In the genomic region with DNA sequence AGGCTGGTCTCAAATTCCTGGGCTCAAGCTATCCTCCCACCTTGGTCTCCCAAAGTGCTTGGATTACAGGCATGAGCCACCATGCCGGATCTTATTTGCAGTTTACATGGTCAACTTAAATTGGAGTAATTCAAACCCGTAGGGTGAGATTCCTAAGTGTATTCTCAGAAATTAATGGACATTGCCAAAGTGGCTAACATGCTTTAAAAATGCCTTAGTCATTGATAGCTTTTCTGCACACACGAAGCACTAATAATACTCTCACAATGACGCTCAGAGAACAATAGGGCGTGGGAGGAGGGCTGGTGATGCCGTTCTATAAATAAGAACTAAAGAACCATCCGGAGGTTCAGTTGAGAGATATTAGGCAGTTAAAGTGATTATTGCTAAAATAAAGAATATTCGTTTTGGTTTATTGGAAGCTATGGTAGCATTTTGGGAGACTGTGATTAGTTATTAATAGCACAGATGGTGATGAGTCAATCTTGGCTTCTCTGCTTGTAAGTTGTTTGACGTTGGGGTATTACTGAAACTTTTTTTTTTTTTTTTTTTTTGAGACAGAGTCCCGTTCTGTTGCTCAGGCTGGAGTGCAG, we compare ENCODE assay signal across 2 cellular contexts.
TF ChIP-seq lines count a peak whose summit lies in the region.

No MANE protein-coding gene starts in this region.

TF ChIP-seq in endothelial cell of umbilical vein, 7 proteins besides CTCF, POLR2A, EP300 and RAD21 (continued from another document):
- TF ChIP-seq GATA2 (IDR thresholded peaks at IDR 0.05; ENCODE audit: insufficient read depth, insufficient read length, low read depth, low read length) (no peak), MYC (IDR thresholded peaks at IDR 0.05; ENCODE audit: low read depth, low read length) (no peak), EZH2 (IDR thresholded peaks at IDR 0.05; ENCODE audit: borderline replicate concordance, low read depth, low read length, severe bottlenecking) (no peak)

TF ChIP-seq in HepG2, 621 proteins besides CTCF, POLR2A, EP300 and RAD21 (continued from another document):
- no peak for TF ChIP-seq HMGXB3 (CRISPR knock-in tag; IDR thresholded peaks at IDR 0.05; ENCODE audit: borderline replicate concordance)
- no peak for TF ChIP-seq ZNF235 (CRISPR knock-in tag; IDR thresholded peaks at IDR 0.05; ENCODE audit: borderline replicate concordance)
- no peak for TF ChIP-seq RBM39 (IDR thresholded peaks at IDR 0.05; ENCODE audit: low read depth, low read length, poor library complexity, severe bottlenecking)
- no peak for TF ChIP-seq DPF2 (CRISPR knock-in tag; IDR thresholded peaks at IDR 0.05; ENCODE audit: borderline replicate concordance, low read depth)
- TF ChIP-seq SP140L (CRISPR knock-in tag; IDR thresholded peaks at IDR 0.05; ENCODE audit: borderline replicate concordance), result no peak
- no peak for TF ChIP-seq MIER3 (CRISPR knock-in tag; IDR thresholded peaks at IDR 0.05; ENCODE audit: borderline replicate concordance)
- no peak for TF ChIP-seq SIN3B (IDR thresholded peaks at IDR 0.05; ENCODE audit: low read length)
- TF ChIP-seq ZNF33B (CRISPR knock-in tag; IDR thresholded peaks at IDR 0.05), result no peak
- TF ChIP-seq SIX4 (CRISPR knock-in tag; IDR thresholded peaks at IDR 0.05), result no peak
- TF ChIP-seq RELA (CRISPR knock-in tag; IDR thresholded peaks at IDR 0.05), result no peak
- no peak for TF ChIP-seq SRSF4 (IDR thresholded peaks at IDR 0.05; ENCODE audit: low read depth, low read length, poor library complexity, severe bottlenecking)
- TF ChIP-seq ZNF496 (CRISPR knock-in tag; IDR thresholded peaks at IDR 0.05; ENCODE audit: insufficient replicate concordance), result no peak
- TF ChIP-seq, protein P1, sequence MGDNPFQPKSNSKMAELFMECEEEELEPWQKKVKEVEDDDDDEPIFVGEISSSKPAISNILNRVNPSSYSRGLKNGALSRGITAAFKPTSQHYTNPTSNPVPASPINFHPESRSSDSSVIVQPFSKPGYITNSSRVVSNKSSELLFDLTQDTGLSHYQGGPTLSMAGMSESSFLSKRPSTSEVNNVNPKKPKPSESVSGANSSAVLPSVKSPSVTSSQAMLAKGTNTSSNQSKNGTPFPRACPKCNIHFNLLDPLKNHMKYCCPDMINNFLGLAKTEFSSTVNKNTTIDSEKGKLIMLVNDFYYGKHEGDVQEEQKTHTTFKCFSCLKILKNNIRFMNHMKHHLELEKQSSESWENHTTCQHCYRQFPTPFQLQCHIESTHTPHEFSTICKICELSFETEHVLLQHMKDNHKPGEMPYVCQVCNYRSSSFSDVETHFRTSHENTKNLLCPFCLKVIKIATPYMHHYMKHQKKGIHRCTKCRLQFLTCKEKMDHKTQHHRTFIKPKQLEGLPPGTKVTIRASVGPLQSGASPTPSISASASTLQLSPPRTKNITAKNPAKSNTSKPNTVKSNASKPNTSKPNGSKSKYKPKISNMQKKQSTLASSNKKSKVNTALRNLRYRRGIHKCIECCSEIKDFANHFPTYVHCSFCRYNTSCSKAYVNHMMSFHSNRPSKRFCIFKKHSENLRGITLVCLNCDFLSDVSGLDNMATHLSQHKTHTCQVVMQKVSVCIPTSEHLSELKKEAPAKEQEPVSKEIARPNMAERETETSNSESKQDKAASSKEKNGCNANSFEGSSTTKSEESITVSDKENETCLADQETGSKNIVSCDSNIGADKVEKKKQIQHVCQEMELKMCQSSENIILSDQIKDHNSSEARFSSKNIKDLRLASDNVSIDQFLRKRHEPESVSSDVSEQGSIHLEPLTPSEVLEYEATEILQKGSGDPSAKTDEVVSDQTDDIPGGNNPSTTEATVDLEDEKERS (CRISPR knock-in tag; IDR thresholded peaks at IDR 0.05), result no peak
- TF ChIP-seq HIC2 (CRISPR knock-in tag; IDR thresholded peaks at IDR 0.05; ENCODE audit: low read depth), result no peak
